ENCODE assay signal across 17 cellular contexts in the genomic region with DNA sequence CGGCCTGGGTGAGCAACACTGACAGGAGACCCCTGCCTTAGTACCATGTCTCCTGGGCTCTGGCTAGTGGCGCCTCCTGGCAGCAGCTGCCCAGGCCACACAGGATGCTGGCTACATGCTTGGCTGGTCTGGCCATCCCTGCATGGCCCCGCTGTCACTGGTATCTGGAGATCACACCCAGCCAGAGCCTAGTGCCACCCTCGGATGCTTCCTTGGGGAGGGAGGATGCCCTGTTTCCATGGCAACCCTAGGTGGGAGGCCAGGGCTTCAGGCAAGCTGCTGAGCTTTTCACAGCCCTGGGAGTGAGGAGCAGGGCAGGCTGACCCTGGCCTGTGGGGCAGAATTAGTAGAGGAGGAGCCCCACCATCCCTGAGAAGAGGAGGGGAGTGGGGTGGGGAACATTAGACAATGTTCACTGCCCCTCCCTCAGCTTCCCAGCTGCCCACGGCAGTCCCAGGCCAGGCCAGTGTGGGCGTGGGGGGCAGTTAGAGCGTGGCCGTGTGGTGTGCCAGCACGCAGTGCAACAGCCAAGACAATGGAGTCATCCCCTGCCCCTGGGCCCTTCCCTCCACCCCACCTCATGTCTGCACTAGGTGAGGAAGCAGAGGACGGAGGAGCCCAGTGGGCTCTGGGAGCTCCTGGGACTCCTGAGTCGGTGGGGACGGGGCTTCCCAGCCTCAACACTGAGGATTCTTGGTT.
"Had no signal": no experiment of that assay in that cellular context is flagged by ENCODE, and none has a peak within 500 bp of the region (broad histone marks: within the 10 kb centered on the region; RNA-seq: fewer than 3 reads in every experiment).

No MANE protein-coding gene starts in this region.

- ATAC-seq: gastroesophageal sphincter, left lobe of liver, T-cell had no signal

- H3K9me3 Mint-ChIP-seq: activated naive CD4-positive, alpha-beta T cell treated with anti-CD3 and anti-CD28 coated beads, Interleukin-2, amount 10 ng/mL, durations not matched to agents 7 days and 5 days; endodermal cell; stimulated activated naive CD8-positive, alpha-beta T cell treated with anti-CD3 and anti-CD28 coated beads, Interleukin-15, Interleukin-2, amounts not matched to agents 100 ng/mL and 50 ng/mL, for 24 hours; T-cell; type B pancreatic cell had no signal

- H3K36me3 Mint-ChIP-seq: activated naive CD4-positive, alpha-beta T cell treated with anti-CD3 and anti-CD28 coated beads, Interleukin-2, amount 10 ng/mL, durations not matched to agents 7 days and 5 days; T-cell; type B pancreatic cell had no signal

- H3K36me3 ChIP-seq: ascending aorta, breast epithelium, right lobe of liver had no signal

- H3K27ac ChIP-seq: ascending aorta, breast epithelium, gastroesophageal sphincter, right lobe of liver, VCaP had no signal

- H3K4me3 ChIP-seq: ascending aorta, breast epithelium, dorsolateral prefrontal cortex, gastroesophageal sphincter, right lobe of liver had no signal

- DNase-seq: activated CD4-positive, alpha-beta T cell treated with anti-CD3 and anti-CD28 coated beads, Interleukin-2, amount 50 U/mL, for 48 hours; activated naive CD4-positive, alpha-beta T cell treated with anti-CD3 and anti-CD28 coated beads, Interleukin-2, amount 10 ng/mL, durations not matched to agents 7 days and 5 days; activated T-cell treated with anti-CD3 and anti-CD28 coated beads, Interleukin-2, amount 50 U/mL, for 1 hour; endodermal cell; islet precursor cell; right lobe of liver; T-cell; T-helper 9 cell had no signal

- H3K9me3 ChIP-seq: ascending aorta, breast epithelium, gastroesophageal sphincter, right lobe of liver had no signal

- H3K4me1 Mint-ChIP-seq: activated naive CD4-positive, alpha-beta T cell treated with anti-CD3 and anti-CD28 coated beads, Interleukin-2, amount 10 ng/mL, durations not matched to agents 7 days and 5 days; endodermal cell; T-cell had no signal

- H3K4me3 Mint-ChIP-seq: activated naive CD4-positive, alpha-beta T cell treated with anti-CD3 and anti-CD28 coated beads, Interleukin-2, amount 10 ng/mL, durations not matched to agents 7 days and 5 days; endodermal cell; stimulated activated naive CD8-positive, alpha-beta T cell treated with anti-CD3 and anti-CD28 coated beads, Interleukin-15, Interleukin-2, amounts not matched to agents 100 ng/mL and 50 ng/mL, for 24 hours; T-cell; type B pancreatic cell had no signal

- H3K4me1 ChIP-seq: ascending aorta, breast epithelium, gastroesophageal sphincter, right lobe of liver had no signal

- H3K27me3 Mint-ChIP-seq: progenitor cell of endocrine pancreas; stimulated activated naive CD8-positive, alpha-beta T cell treated with anti-CD3 and anti-CD28 coated beads, Interleukin-15, Interleukin-2, amounts not matched to agents 100 ng/mL and 50 ng/mL, for 24 hours; type B pancreatic cell had no signal

- H3K27me3 ChIP-seq: ascending aorta, breast epithelium, dorsolateral prefrontal cortex, gastroesophageal sphincter, right lobe of liver had no signal

- H3K27ac Mint-ChIP-seq: activated naive CD4-positive, alpha-beta T cell treated with anti-CD3 and anti-CD28 coated beads, Interleukin-2, amount 10 ng/mL, durations not matched to agents 7 days and 5 days; endodermal cell; progenitor cell of endocrine pancreas; stimulated activated naive CD8-positive, alpha-beta T cell treated with anti-CD3 and anti-CD28 coated beads, Interleukin-15, Interleukin-2, amounts not matched to agents 100 ng/mL and 50 ng/mL, for 24 hours; T-cell; type B pancreatic cell had no signal
